In genomic region chr12:120000556-120000955, GRCh38 we compare ENCODE assay signal across 26 cellular contexts.
"Had no signal": no experiment of that assay in that cellular context is flagged by ENCODE, and none has a peak within 500 bp of the region (broad histone marks: within the 10 kb centered on the region; RNA-seq: fewer than 3 reads in every experiment).

No MANE protein-coding gene starts in this region.

- H3K27ac Mint-ChIP-seq: dendritic cell treated with granulocyte-macrophage colony-stimulating factor and Interleukin-4, amounts not matched to agents 40 ng/mL and 50 ng/mL, for 4 days; natural killer cell treated with Interleukin-12 subunit alpha and Interleukin-12 subunit beta and Interleukin-15 and Interleukin-18, amount 100 ng/mL, for 72 hours; neural progenitor cell; progenitor cell of endocrine pancreas; stimulated activated memory B cell treated with anti-CD40 and anti-IgM and Interleukin-4, amounts not matched to agents 10 μg/mL and 1 μg/mL and 100 μg/mL, for 72 hours had no signal

- H3K27ac ChIP-seq: epithelial cell of prostate, esophagus muscularis mucosa, gastrocnemius medialis, heart right ventricle, left ventricle myocardium inferior, neural progenitor cell, pancreas, stomach, thoracic aorta, transverse colon had no signal

- H3K4me3 Mint-ChIP-seq: dendritic cell treated with granulocyte-macrophage colony-stimulating factor and Interleukin-4, amounts not matched to agents 40 ng/mL and 50 ng/mL, for 4 days; effector memory CD8-positive, alpha-beta T cell; natural killer cell treated with Interleukin-12 subunit alpha and Interleukin-12 subunit beta and Interleukin-15 and Interleukin-18, amount 100 ng/mL, for 72 hours; neural progenitor cell; stimulated activated memory B cell treated with anti-CD40 and anti-IgM and Interleukin-4, amounts not matched to agents 10 μg/mL and 1 μg/mL and 100 μg/mL, for 72 hours had no signal

- H3K4me1 ChIP-seq: esophagus muscularis mucosa, gastrocnemius medialis, heart right ventricle, left ventricle myocardium inferior, neural progenitor cell, pancreas, stomach, transverse colon had no signal

- H3K27me3 Mint-ChIP-seq: effector memory CD8-positive, alpha-beta T cell; natural killer cell treated with Interleukin-12 subunit alpha and Interleukin-12 subunit beta and Interleukin-15 and Interleukin-18, amount 100 ng/mL, for 72 hours; progenitor cell of endocrine pancreas; stimulated activated memory B cell treated with anti-CD40 and anti-IgM and Interleukin-4, amounts not matched to agents 10 μg/mL and 1 μg/mL and 100 μg/mL, for 72 hours had no signal

- H3K4me1 Mint-ChIP-seq: neural progenitor cell had no signal

- H3K4me3 ChIP-seq: esophagus muscularis mucosa, gastrocnemius medialis, heart right ventricle, left ventricle myocardium inferior, lung, neural progenitor cell, pancreas, right lobe of liver, stomach, thoracic aorta, transverse colon had no signal

- H3K9me3 ChIP-seq: esophagus muscularis mucosa, gastrocnemius medialis, heart right ventricle, left ventricle myocardium inferior, pancreas, right lobe of liver, stomach, thoracic aorta, transverse colon had no signal

- ATAC-seq: effector memory CD8-positive, alpha-beta T cell; gastrocnemius medialis; heart right ventricle; natural killer cell treated with Interleukin-12 subunit alpha and Interleukin-12 subunit beta and Interleukin-15 and Interleukin-18, amount 100 ng/mL, for 72 hours; pancreas; stimulated activated memory B cell treated with anti-CD40 and anti-IgM and Interleukin-4, amounts not matched to agents 10 μg/mL and 1 μg/mL and 100 μg/mL, for 72 hours had no signal

- H3K9me3 Mint-ChIP-seq: dendritic cell treated with granulocyte-macrophage colony-stimulating factor and Interleukin-4, amounts not matched to agents 40 ng/mL and 50 ng/mL, for 4 days; effector memory CD8-positive, alpha-beta T cell; natural killer cell treated with Interleukin-12 subunit alpha and Interleukin-12 subunit beta and Interleukin-15 and Interleukin-18, amount 100 ng/mL, for 72 hours; neural progenitor cell; stimulated activated memory B cell treated with anti-CD40 and anti-IgM and Interleukin-4, amounts not matched to agents 10 μg/mL and 1 μg/mL and 100 μg/mL, for 72 hours had no signal

- FAIRE-seq: colon, pancreas had no signal

- DNase-seq: effector memory CD8-positive, alpha-beta T cell; gastrocnemius medialis; heart right ventricle; islet precursor cell; left ventricle myocardium inferior; mesenchymal stem cell; midbrain; nucleus accumbens; pancreas; retina; right lobe of liver; stimulated activated CD4-positive, alpha-beta T cell treated with anti-CD3 and anti-CD28 coated beads, Interleukin-4, amount 100 ng/mL, for 1 hour; stimulated activated CD8-positive, alpha-beta memory T cell treated with anti-CD3 and anti-CD28 coated beads, Interleukin-4, amount 100 ng/mL, for 48 hours; stomach; substantia nigra; transverse colon had no signal

- H2AFZ ChIP-seq: neural progenitor cell had no signal

- H3K9ac ChIP-seq: neural progenitor cell had no signal

- H3K4me2 ChIP-seq: neural progenitor cell had no signal

- H3K36me3 ChIP-seq: esophagus muscularis mucosa, gastrocnemius medialis, heart right ventricle, left ventricle myocardium inferior, neural progenitor cell, pancreas, right lobe of liver, thoracic aorta, transverse colon had no signal

- H3K27me3 ChIP-seq: neural progenitor cell, pancreas, right lobe of liver, transverse colon had no signal
